In the genomic region with DNA sequence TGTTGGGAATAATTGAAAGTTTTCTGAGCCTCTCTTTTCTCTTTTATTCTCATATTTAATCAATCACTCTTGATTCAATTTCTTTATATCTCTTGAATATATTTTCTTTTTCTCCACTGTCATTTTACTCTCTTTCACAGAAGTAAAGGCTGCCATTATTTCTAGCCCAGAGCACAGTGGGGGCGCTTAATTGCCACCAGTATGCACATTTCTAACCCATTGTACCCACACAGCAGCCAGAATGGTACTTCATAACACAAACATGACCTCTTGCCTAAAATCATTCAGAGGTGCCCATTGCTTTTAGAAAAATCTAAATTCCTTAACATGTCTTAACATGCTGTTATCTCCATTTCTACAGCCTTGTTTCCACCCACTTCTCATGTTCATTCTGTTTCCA, we compare ENCODE assay signal across 26 cellular contexts.
"Had no signal": no experiment of that assay in that cellular context is flagged by ENCODE, and none has a peak within 500 bp of the region (broad histone marks: within the 10 kb centered on the region; RNA-seq: fewer than 3 reads in every experiment).

No MANE protein-coding gene starts in this region.

- DNase-seq: activated CD4-positive, alpha-beta memory T cell treated with anti-CD3 and anti-CD28 coated beads for 36 hours; activated CD4-positive, alpha-beta T cell treated with anti-CD3 and anti-CD28 coated beads, Interleukin-2, amount 10 ng/mL, durations not matched to agents 7 days and 5 days; activated CD4-positive, CD25-positive, alpha-beta regulatory T cell; activated CD8-positive, alpha-beta memory T cell treated with anti-CD3 and anti-CD28 coated beads for 24 hours; activated effector memory CD4-positive, alpha-beta T cell treated with anti-CD3 and anti-CD28 coated beads, Interleukin-2, amount 50 U/mL, for 16 hours; activated naive CD4-positive, alpha-beta T cell treated with anti-CD3 and anti-CD28 coated beads for 36 hours; activated T-cell treated with anti-CD3 and anti-CD28 coated beads, Interleukin-2, amount 50 U/mL, for 4 hours; amygdala; caudate nucleus; MG63; MV-4-11; NCI-H1092 treated with DMSO at 0.1 percent for 48 hours; NCI-H1417 treated with DMSO at 0.1 percent for 48 hours; NCI-H187; NCI-H2081; NCI-H2171; NCI-H345; NCI-H510A treated with DMSO at 0.1 percent for 48 hours; PC-9; SIG-M5; T-helper 17 cell; T-helper 9 cell had no signal

- H3K27me3 Mint-ChIP-seq: activated CD4-positive, alpha-beta memory T cell treated with anti-CD3 and anti-CD28 coated beads for 36 hours; activated CD4-positive, alpha-beta T cell treated with anti-CD3 and anti-CD28 coated beads, Interleukin-2, amount 10 ng/mL, durations not matched to agents 7 days and 5 days; activated naive CD8-positive, alpha-beta T cell; T-helper 17 cell had no signal

- H3K9me3 ChIP-seq: MG63 had no signal

- H3K27me3 ChIP-seq: MG63 had no signal

- FAIRE-seq: astrocyte, TTC549 had no signal

- H3K36me3 Mint-ChIP-seq: activated CD4-positive, alpha-beta memory T cell treated with anti-CD3 and anti-CD28 coated beads for 36 hours; activated naive CD8-positive, alpha-beta T cell; brain had no signal

- H3K36me3 ChIP-seq: MG63 had no signal

- H3K27ac Mint-ChIP-seq: activated CD4-positive, alpha-beta memory T cell treated with anti-CD3 and anti-CD28 coated beads for 36 hours; activated CD4-positive, alpha-beta T cell treated with anti-CD3 and anti-CD28 coated beads, Interleukin-2, amount 10 ng/mL, durations not matched to agents 7 days and 5 days; activated naive CD4-positive, alpha-beta T cell treated with anti-CD3 and anti-CD28 coated beads for 36 hours; activated naive CD8-positive, alpha-beta T cell; brain; T-helper 17 cell had no signal

- H3K4me3 ChIP-seq: MG63, PC-9 had no signal

- H2AFZ ChIP-seq: PC-9 had no signal

- H3K9me3 Mint-ChIP-seq: brain had no signal

- H3K4me3 Mint-ChIP-seq: activated CD4-positive, alpha-beta memory T cell treated with anti-CD3 and anti-CD28 coated beads for 36 hours; activated CD4-positive, alpha-beta T cell treated with anti-CD3 and anti-CD28 coated beads, Interleukin-2, amount 10 ng/mL, durations not matched to agents 7 days and 5 days; activated naive CD4-positive, alpha-beta T cell treated with anti-CD3 and anti-CD28 coated beads for 36 hours; activated naive CD8-positive, alpha-beta T cell; activated T-cell treated with anti-CD3 and anti-CD28 coated beads, Interleukin-2, amount 50 U/mL, for 4 hours; T-helper 17 cell had no signal

- ATAC-seq: activated T-cell treated with anti-CD3 and anti-CD28 coated beads, Interleukin-2, amount 50 U/mL, for 4 hours; T-helper 17 cell had no signal

- H3K27ac ChIP-seq: PC-9 had no signal

- H3K4me1 Mint-ChIP-seq: activated CD4-positive, alpha-beta T cell treated with anti-CD3 and anti-CD28 coated beads, Interleukin-2, amount 10 ng/mL, durations not matched to agents 7 days and 5 days; T-helper 17 cell had no signal

- H3K4me2 ChIP-seq: PC-9 had no signal
